Comparison of ENCODE assay signal across 17 cellular contexts in the genomic region with DNA sequence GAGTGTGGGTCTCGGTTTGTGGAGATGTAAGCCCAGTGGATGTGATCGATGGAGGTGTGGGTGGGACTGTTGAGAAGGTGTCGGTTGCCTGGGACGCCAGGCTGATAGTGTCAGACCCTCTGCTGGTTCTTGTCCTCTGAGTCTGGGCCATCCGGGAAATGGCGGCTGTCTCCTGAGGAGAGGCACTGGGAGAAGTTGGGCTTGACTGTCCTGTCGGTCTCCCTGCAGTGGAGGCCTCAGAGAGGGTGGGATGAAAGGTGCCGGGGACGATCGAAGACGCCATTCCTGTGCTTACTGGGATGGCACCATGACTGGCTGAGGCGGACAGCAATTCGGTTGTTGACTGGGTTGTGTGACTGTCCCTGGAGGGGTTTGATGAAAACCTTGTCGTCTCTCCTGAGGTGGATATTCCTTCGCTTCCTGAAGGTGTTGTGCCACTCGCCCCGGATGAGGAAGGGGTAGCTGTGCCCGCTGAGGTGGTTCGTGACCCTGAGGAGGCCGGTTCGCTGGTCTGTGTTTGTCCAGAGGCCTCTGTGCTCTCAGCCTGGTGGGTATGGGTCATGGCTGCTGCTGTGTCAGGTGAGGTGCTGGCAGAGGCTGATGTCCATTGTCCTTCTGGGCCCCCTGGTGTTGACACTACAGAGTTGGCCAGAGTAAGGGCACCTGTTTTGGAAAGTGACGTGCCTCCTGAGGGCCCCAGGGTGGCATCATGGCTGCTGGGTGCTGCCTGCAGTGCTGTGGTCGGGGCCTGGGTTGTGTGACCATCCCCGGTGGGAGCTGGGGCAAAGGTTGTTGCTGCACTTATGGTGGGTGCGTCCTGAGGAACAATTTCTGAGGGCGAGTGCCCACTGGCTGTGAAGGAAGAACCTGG. TPM values are rescaled to one million over a fixed set of nuclear protein-coding genes. Genes with fewer than 3 reads are reported as not detected.
DNase-seq lines count a peak whose midpoint lies in the region; ATAC-seq and TF ChIP-seq lines count a peak whose summit lies in the region.
"Had no signal": no experiment of that assay in that cellular context is flagged by ENCODE, and none has a peak within 500 bp of the region (broad histone marks: within the 10 kb centered on the region; RNA-seq: fewer than 3 reads in every experiment).

No MANE protein-coding gene starts in this region.

- H3K4me1 Mint-ChIP-seq in activated CD8-positive, alpha-beta memory T cell treated with anti-CD3 and anti-CD28 coated beads, Interleukin-2, amount 10 ng/mL, durations not matched to agents 7 days and 5 days: peaks cover 46% of the 10 kb centered on the region
- H3K4me1 Mint-ChIP-seq: neural progenitor cell had no signal

- H3K4me3 ChIP-seq in Panc1 (ENCODE audit: low read depth in 2 of 2, low read length in 2 of 2) (no peak overlapping the region), HAP-1 (no peak overlapping the region)
- H3K4me3 ChIP-seq: neural progenitor cell, right atrium auricular region had no signal

- H3K27ac ChIP-seq in Panc1 (ENCODE audit: low read length): no peak overlapping the region
- H3K27ac ChIP-seq: brain microvascular endothelial cell, neural progenitor cell, right atrium auricular region had no signal

- H3K27ac Mint-ChIP-seq in activated CD8-positive, alpha-beta memory T cell treated with anti-CD3 and anti-CD28 coated beads, Interleukin-2, amount 10 ng/mL, durations not matched to agents 7 days and 5 days: peak overlapping the region; percentile 86
- H3K27ac Mint-ChIP-seq: neural progenitor cell had no signal

- peaks cover 42% of the 10 kb centered on the region for H3K9me3 Mint-ChIP-seq in activated CD8-positive, alpha-beta memory T cell treated with anti-CD3 and anti-CD28 coated beads, Interleukin-2, amount 10 ng/mL, durations not matched to agents 7 days and 5 days (ENCODE audit: low read depth)

- TF ChIP-seq CTCF in Panc1 (IDR thresholded peaks at IDR 0.05): no peak

- POLR2A ChIA-PET in Panc1 (lab: Charles Lee): no interaction called here

- ATAC-seq in activated CD8-positive, alpha-beta memory T cell treated with anti-CD3 and anti-CD28 coated beads, Interleukin-2, amount 10 ng/mL, durations not matched to agents 7 days and 5 days: no peak
- ATAC-seq in Panc1 (peak; percentile 76), esophagus mucosa (peak; percentile 32), sciatic nerve (no peak)

- in situ Hi-C loops in Panc1 (cut with HindIII; ENCODE audit: low pct_unique_long_range_greater_than_20kb, low sequenced_read_pairs) (no loop called here), HAP-1 (cut with MboI; ENCODE audit: low sequenced_read_pairs) (no loop called here)

- no peaks in the 10 kb centered on the region for H3K9me3 ChIP-seq in Panc1 (ENCODE audit: control insufficient read depth, insufficient read depth, low read depth, low read length)
- H3K9me3 ChIP-seq in HAP-1: peaks cover 2% of the 10 kb centered on the region; the same call in 1 of the 2 replicates
- H3K9me3 ChIP-seq: right atrium auricular region had no signal

- no peaks in the 10 kb centered on the region for H3K36me3 ChIP-seq in Panc1 (ENCODE audit: control insufficient read depth, insufficient read depth, low read length)
- no peaks in the 10 kb centered on the region for H3K36me3 ChIP-seq in HAP-1 (replicated peaks)
- H3K36me3 ChIP-seq: brain microvascular endothelial cell, neural progenitor cell, right atrium auricular region had no signal

- H3K4me1 ChIP-seq in Panc1 (ENCODE audit: control insufficient read depth, insufficient read depth, low read length): no peaks in the 10 kb centered on the region
- no peaks in the 10 kb centered on the region for H3K4me1 ChIP-seq in HAP-1
- H3K4me1 ChIP-seq: neural progenitor cell, right atrium auricular region had no signal

- no peak overlapping the region for H3K4me3 Mint-ChIP-seq in activated CD8-positive, alpha-beta memory T cell treated with anti-CD3 and anti-CD28 coated beads, Interleukin-2, amount 10 ng/mL, durations not matched to agents 7 days and 5 days
- H3K4me3 Mint-ChIP-seq: neural progenitor cell had no signal

- no TSS peak for BruUV-seq in Panc1 (replicated peaks; lab: Mats Ljungman, UMichigan)

- no peaks in the 10 kb centered on the region for H3K27me3 ChIP-seq in Panc1 (ENCODE audit: control insufficient read depth, insufficient read depth, low read length)
- H3K27me3 ChIP-seq in HAP-1 (ENCODE audit: low read depth): no peaks in the 10 kb centered on the region
- H3K27me3 ChIP-seq: brain microvascular endothelial cell, neural progenitor cell, right atrium auricular region had no signal

- H3K27me3 Mint-ChIP-seq in activated CD8-positive, alpha-beta memory T cell treated with anti-CD3 and anti-CD28 coated beads, Interleukin-2, amount 10 ng/mL, durations not matched to agents 7 days and 5 days: peaks cover 3% of the 10 kb centered on the region

- peaks cover 41% of the 10 kb centered on the region for H3K36me3 Mint-ChIP-seq in activated CD8-positive, alpha-beta memory T cell treated with anti-CD3 and anti-CD28 coated beads, Interleukin-2, amount 10 ng/mL, durations not matched to agents 7 days and 5 days
- H3K36me3 Mint-ChIP-seq: neural progenitor cell had no signal

- CTCF ChIA-PET in activated CD8-positive, alpha-beta memory T cell treated with anti-CD3 and anti-CD28 coated beads, Interleukin-2, amount 10 ng/mL, durations not matched to agents 7 days and 5 days (lab: Charles Lee): no interaction called here
- CTCF ChIA-PET in Panc1 (lab: Charles Lee): no interaction called here

- intact Hi-C loops in Panc1 (cut with micrococcal nuclease; ENCODE audit: unreplicated experiment) (no loop called here), sciatic nerve (cut with DNase I) (no loop called here)

- no peak for DNase-seq in activated CD8-positive, alpha-beta memory T cell treated with anti-CD3 and anti-CD28 coated beads, Interleukin-2, amount 10 ng/mL, durations not matched to agents 7 days and 5 days
- no peak for DNase-seq in activated CD8-positive, alpha-beta memory T cell treated with anti-CD3 and anti-CD28 coated beads, Interleukin-2, amount 50 U/mL, for 4 hours
- DNase-seq in Panc1 (ENCODE audit: low read depth, low spot score) (no peak), sciatic nerve (ENCODE audit: low spot score) (peak; percentile 47), HAP-1 (ENCODE audit: low spot score in 2 of 2) (no peak), Ammon's horn (ENCODE audit: low spot score) (no peak), DMS 273 treated with DMSO at 0.1 percent for 48 hours (lab: John Stamatoyannopoulos, UW) (no peak)
- DNase-seq: activated gamma-delta T cell, brain microvascular endothelial cell, mammary epithelial cell, NCI-H1436, NCI-H82 had no signal

RNA-seq across cellular contexts. Expression of gene MUC4, which starts 22.8 kb away (rescaled TPM):
- under 1 TPM; 0.03 to 0.26 TPM for total RNA-seq in activated CD8-positive, alpha-beta memory T cell treated with anti-CD3 and anti-CD28 coated beads, Interleukin-2, amount 10 ng/mL, durations not matched to agents 7 days and 5 days
- total RNA-seq in Panc1 (2021; ENCODE audit: unreplicated experiment) (0.03 TPM), esophagus mucosa (43.5 TPM), sciatic nerve (0.31 TPM)
- not detected for polyA plus RNA-seq in Panc1 (2012; ENCODE audit: insufficient read length)
- total RNA-seq: Daoy, dermis microvascular lymphatic vessel endothelial cell, mammary epithelial cell had no signal
- polyA plus RNA-seq: mammary epithelial cell had no signal

Comparison
In these comparisons a context has a peak if more than half of its experiments do, and no peak if none do; other contexts are left out.
1. ATAC-seq: peak in Panc1 (single experiment) and esophagus mucosa (single experiment); none in activated CD8-positive, alpha-beta memory T cell treated with anti-CD3 and anti-CD28 coated beads, Interleukin-2, amount 10 ng/mL, durations not matched to agents 7 days and 5 days (single experiment) and sciatic nerve (single experiment).
2. RNA of gene MUC4, which starts 22.8 kb away (total RNA-seq): 43.5 TPM in esophagus mucosa (single experiment); 0.31 TPM in sciatic nerve (single experiment), 0.03 to 0.26 TPM in activated CD8-positive, alpha-beta memory T cell treated with anti-CD3 and anti-CD28 coated beads, Interleukin-2, amount 10 ng/mL, durations not matched to agents 7 days and 5 days and 0.03 TPM in Panc1 (single experiment); every median in the first group is over 10 times any median in the second.